Comparison of ENCODE assay signal across 30 cellular contexts in the genomic region with DNA sequence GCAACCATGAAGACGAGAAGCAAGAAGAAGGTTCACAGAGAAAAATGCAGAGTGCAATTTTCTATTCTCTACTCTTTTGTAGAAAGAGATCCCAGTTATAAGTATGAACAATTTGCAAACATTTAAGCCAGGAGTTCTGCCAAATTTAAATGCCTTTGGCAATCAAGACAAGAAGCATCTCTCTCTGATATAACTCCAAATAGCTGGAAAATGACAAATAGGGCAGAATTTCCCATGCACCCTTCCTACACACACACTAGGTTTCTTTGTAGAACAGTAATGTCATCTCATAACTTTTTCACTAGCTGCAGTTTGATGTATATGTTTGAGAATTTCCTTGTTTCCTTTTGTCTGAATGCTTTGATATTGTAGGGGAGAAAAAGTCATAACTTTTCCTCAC.
"Had no signal": no experiment of that assay in that cellular context is flagged by ENCODE, and none has a peak within 500 bp of the region (broad histone marks: within the 10 kb centered on the region; RNA-seq: fewer than 3 reads in every experiment).

No MANE protein-coding gene starts in this region.

- H3K4me3 ChIP-seq: esophagus muscularis mucosa, gastrocnemius medialis, heart left ventricle had no signal

- H3K9me3 ChIP-seq: esophagus muscularis mucosa, gastrocnemius medialis, heart left ventricle had no signal

- H3K36me3 ChIP-seq: brain microvascular endothelial cell, esophagus muscularis mucosa, gastrocnemius medialis, heart left ventricle had no signal

- ATAC-seq: activated naive CD4-positive, alpha-beta T cell treated with anti-CD3 and anti-CD28 coated beads, Interleukin-2, amount 50 U/mL, for 72 hours; activated T-cell treated with anti-CD3 and anti-CD28 coated beads, Interleukin-2, amount 50 U/mL, for 72 hours; effector memory CD8-positive, alpha-beta T cell; gastrocnemius medialis; heart left ventricle; T-helper 17 cell had no signal

- H3K4me1 ChIP-seq: esophagus muscularis mucosa, heart left ventricle had no signal

- H3K27me3 ChIP-seq: brain microvascular endothelial cell, esophagus muscularis mucosa, gastrocnemius medialis, heart left ventricle had no signal

- DNase-seq: activated CD4-positive, alpha-beta memory T cell treated with anti-CD3 and anti-CD28 coated beads, Interleukin-2, amount 10 ng/mL, durations not matched to agents 7 days and 5 days; activated CD4-positive, alpha-beta T cell treated with anti-CD3 and anti-CD28 coated beads for 1 hour; activated CD4-positive, alpha-beta T cell treated with anti-CD3 and anti-CD28 coated beads for 4 hours; activated CD4-positive, alpha-beta T cell treated with anti-CD3 and anti-CD28 coated beads, Interleukin-2, amount 10 ng/mL, durations not matched to agents 7 days and 5 days; activated CD4-positive, alpha-beta T cell treated with anti-CD3 and anti-CD28 coated beads, Interleukin-2, amount 50 U/mL, for 4 hours; activated CD4-positive, CD25-positive, alpha-beta regulatory T cell; activated CD8-positive, alpha-beta memory T cell treated with anti-CD3 and anti-CD28 coated beads, Interleukin-2, amount 50 U/mL, for 48 hours; activated gamma-delta T cell; activated naive CD4-positive, alpha-beta T cell; activated naive CD4-positive, alpha-beta T cell treated with anti-CD3 and anti-CD28 coated beads, Interleukin-2, amount 10 ng/mL, durations not matched to agents 7 days and 5 days; activated naive CD8-positive, alpha-beta T cell treated with anti-CD3 and anti-CD28 coated beads, Interleukin-2, amount 10 ng/mL, durations not matched to agents 7 days and 5 days; activated T-cell treated with anti-CD3 and anti-CD28 coated beads for 4 hours; activated T-cell treated with anti-CD3 and anti-CD28 coated beads, Interleukin-2, amount 50 U/mL, for 24 hours; activated T-cell treated with anti-CD3 and anti-CD28 coated beads, Interleukin-2, amount 50 U/mL, for 72 hours; amniotic stem cell; brain microvascular endothelial cell; cortex of kidney; dermis blood vessel endothelial cell; effector CD4-positive, alpha-beta T cell; effector memory CD8-positive, alpha-beta T cell; erythroblast; foreskin fibroblast; gastrocnemius medialis; glutamatergic neuron; heart left ventricle; hypothalamus; T-helper 17 cell; T1000 had no signal

- H3K27ac ChIP-seq: brain microvascular endothelial cell, esophagus muscularis mucosa, gastrocnemius medialis, heart left ventricle had no signal
